8 cellular contexts compared by ENCODE assay signal in the genomic region with DNA sequence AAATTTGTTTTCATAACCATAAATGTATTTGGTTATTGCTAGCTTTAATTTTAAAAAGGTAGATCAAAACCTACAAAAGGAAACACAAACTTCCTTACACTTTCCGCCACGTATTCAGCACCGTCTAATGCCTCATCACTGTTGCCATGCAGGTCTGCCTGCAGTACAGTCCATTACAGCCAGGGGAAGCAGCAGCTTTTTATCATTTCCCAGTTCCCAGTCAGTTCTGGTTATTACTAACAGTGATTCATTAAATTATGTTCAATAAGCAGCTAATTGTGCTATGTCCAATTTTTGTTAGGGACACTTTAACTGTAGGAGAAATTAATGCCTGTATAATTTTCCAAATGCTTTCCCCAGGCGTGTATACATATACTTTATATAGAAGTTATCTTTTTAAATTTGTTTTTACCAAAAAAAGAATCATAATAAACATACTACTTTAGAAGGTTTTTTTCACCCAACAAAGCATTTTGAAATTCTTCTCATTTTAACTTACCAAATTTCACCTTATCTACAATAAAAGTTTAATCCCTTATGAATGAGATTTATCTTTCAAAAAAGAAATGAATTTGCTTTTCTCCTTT.
A peak's percentile ranks its signal among the peaks of the same experiment; 100 is the strongest.
DNase-seq lines count a peak whose midpoint lies in the region; ATAC-seq, FAIRE-seq and TF ChIP-seq lines count a peak whose summit lies in the region.

No MANE protein-coding gene starts in this region.

- no peak overlapping the region for H3K9ac ChIP-seq in SU-DHL-6 (ENCODE audit: low read length)

- H3K9me2 ChIP-seq in SU-DHL-6 (replicated peaks; ENCODE audit: insufficient read depth, low read length): no peaks in the 10 kb centered on the region

- no peaks in the 10 kb centered on the region for H3K27me3 ChIP-seq in HL-60 (ENCODE audit: insufficient read depth, poor library complexity, severe bottlenecking)
- no peaks in the 10 kb centered on the region for H3K27me3 ChIP-seq in SU-DHL-6 (ENCODE audit: low read length)
- no peaks in the 10 kb centered on the region for H3K27me3 ChIP-seq in bronchial epithelial cell (ENCODE audit: control insufficient read depth, insufficient read depth, low read length)
- H3K27me3 ChIP-seq in kidney epithelial cell (ENCODE audit: control insufficient read depth, insufficient read depth, low read length): no peaks in the 10 kb centered on the region

- peak; percentile 95 for ATAC-seq in GM21423 (IDR thresholded peaks at IDR 0.05; ENCODE audit: unreplicated experiment)

- H3K36me3 ChIP-seq in SU-DHL-6 (ENCODE audit: low read length) (no peaks in the 10 kb centered on the region), bronchial epithelial cell (ENCODE audit: control insufficient read depth, insufficient read depth, low read length) (no peaks in the 10 kb centered on the region), kidney epithelial cell (ENCODE audit: control insufficient read depth, insufficient read depth, low read length) (no peaks in the 10 kb centered on the region)

- H3K27ac ChIP-seq in HL-60 (replicated peaks) (no peak overlapping the region), SU-DHL-6 (ENCODE audit: low read depth, low read length) (no peak overlapping the region)

- TF ChIP-seq CTCF in HL-60 (IDR thresholded peaks at IDR 0.05; ENCODE audit: insufficient read depth, low read length): peak; percentile 90
- peak; percentile 25 for TF ChIP-seq CTCF in SU-DHL-6 (IDR thresholded peaks at IDR 0.05; ENCODE audit: insufficient read depth, low read length, poor library complexity, severe bottlenecking)
- peak; percentile 81 for TF ChIP-seq CTCF in bronchial epithelial cell (IDR thresholded peaks at IDR 0.05; ENCODE audit: insufficient read depth, low read length, severe bottlenecking)
- TF ChIP-seq CTCF in kidney epithelial cell (IDR thresholded peaks at IDR 0.05; ENCODE audit: insufficient read depth, low read length, poor library complexity, severe bottlenecking): peak; percentile 85

- H3K9me3 ChIP-seq in SU-DHL-6 (ENCODE audit: insufficient read depth, low read length): no peaks in the 10 kb centered on the region

- no peak overlapping the region for H3K4me3 ChIP-seq in HL-60 (replicated peaks; ENCODE audit: insufficient read depth, low read length)
- no peak overlapping the region for H3K4me3 ChIP-seq in SU-DHL-6 (ENCODE audit: insufficient read depth, low read length, poor library complexity, severe bottlenecking)
- H3K4me3 ChIP-seq in bronchial epithelial cell (ENCODE audit: low read depth, low read length): no peak overlapping the region
- H3K4me3 ChIP-seq in kidney epithelial cell (ENCODE audit: low read depth, low read length): no peak overlapping the region

- H2AFZ ChIP-seq in SU-DHL-6 (ENCODE audit: low read depth, low read length, severe bottlenecking): no peak overlapping the region

- no peak for FAIRE-seq in bronchial epithelial cell (lab: Jason Lieb, UNC)

- H3K4me2 ChIP-seq in SU-DHL-6 (ENCODE audit: low read depth, low read length, poor library complexity, severe bottlenecking): no peak overlapping the region

- H3K79me2 ChIP-seq in SU-DHL-6 (ENCODE audit: insufficient read depth, low read length): no peaks in the 10 kb centered on the region

- no peaks in the 10 kb centered on the region for H3F3A ChIP-seq in SU-DHL-6 (ENCODE audit: insufficient read depth)

- peak; percentile 68 for DNase-seq in GF-D8 (lab: John Stamatoyannopoulos, UW)
- peak in 1 of 2 experiments; percentile 78 for DNase-seq in HL-60 (ENCODE audit: low read depth in 1 of 2, low spot score in 1 of 2)
- DNase-seq in bronchial epithelial cell (ENCODE audit: low read depth): peak; percentile 85
- DNase-seq in kidney epithelial cell (ENCODE audit: low read depth): peak; percentile 41
- DNase-seq in stimulated activated CD4-positive, alpha-beta T cell treated with anti-CD3 and anti-CD28 coated beads, Interleukin-2, amount 100 ng/mL, for 48 hours: peak; percentile 21 to 23
- DNase-seq in NCI-H1694 treated with DMSO at 0.1 percent for 48 hours (lab: John Stamatoyannopoulos, UW): no peak

- H4K20me1 ChIP-seq in SU-DHL-6 (ENCODE audit: low read depth, low read length): no peaks in the 10 kb centered on the region

Comparison
In these comparisons a context has a peak if more than half of its experiments do, and no peak if none do; other contexts are left out.
1. CTCF ChIP-seq: peak in every context shown above with its lines; median percentile 90 in HL-60; 85 in kidney epithelial cell; 81 in bronchial epithelial cell; 25 in SU-DHL-6.